Comparison of ENCODE assay signal across 16 cellular contexts in genomic region chr10:43384252-43385221, GRCh38. TPM values are rescaled to one million over a fixed set of nuclear protein-coding genes. Genes with fewer than 3 reads are reported as not detected.
DNase-seq lines count a peak whose midpoint lies in the region; ATAC-seq and TF ChIP-seq lines count a peak whose summit lies in the region.
"Had no signal": no experiment of that assay in that cellular context is flagged by ENCODE, and none has a peak within 500 bp of the region (broad histone marks: within the 10 kb centered on the region; RNA-seq: fewer than 3 reads in every experiment).

No MANE protein-coding gene starts in this region.

- peak in 1 of 5 donors; percentile 28 for DNase-seq in CD8-positive, alpha-beta memory T cell
- DNase-seq in GM23338 (ENCODE audit: low spot score) (no peak), mesenchymal stem cell (no peak), SKM-1 treated with dmso at 0.1 percent for 144 hours (lab: John Stamatoyannopoulos, UW; ENCODE audit: unreplicated experiment) (no peak), HCEC 1CT (no peak), hepatocyte (ENCODE audit: low spot score) (no peak)
- no peak for DNase-seq in activated naive CD8-positive, alpha-beta T cell treated with anti-CD3 and anti-CD28 coated beads, Interleukin-2, amount 50 U/mL, for 24 hours
- no peak for DNase-seq in stimulated activated CD4-positive, alpha-beta T cell treated with anti-CD3 and anti-CD28 coated beads, Interleukin-12 subunit alpha, Interleukin-12 subunit beta, amount 100 ng/mL, for 4 hours
- DNase-seq: activated CD4-positive, alpha-beta T cell treated with anti-CD3 and anti-CD28 coated beads for 1 hour; NCI-H1436 treated with DMSO at 0.1 percent for 48 hours; OCI-M1 had no signal

- H3K36me3 ChIP-seq in CD8-positive, alpha-beta memory T cell (ENCODE audit: insufficient read depth, low read length) = peaks cover 33% of the 10 kb centered on the region
- H3K36me3 ChIP-seq in GM23338 (ENCODE audit: insufficient read depth) (peaks cover 42% of the 10 kb centered on the region), mesenchymal stem cell (ENCODE audit: control insufficient read depth in 1 of 2, insufficient read depth in 2 of 2, low read depth in 1 of 2, low read length in 2 of 2) (peaks cover 28 to 55% of the 10 kb centered on the region in 2 experiments), hepatocyte (replicated peaks; ENCODE audit: insufficient read depth, low read depth) (peaks cover 5% of the 10 kb centered on the region)

- no peak overlapping the region for H3K4me2 ChIP-seq in GM23338
- H3K4me2 ChIP-seq in mesenchymal stem cell (ENCODE audit: low read length, poor library complexity, severe bottlenecking) = no peak overlapping the region
- no peak overlapping the region for H3K4me2 ChIP-seq in hepatocyte

- no peak overlapping the region for H3K14ac ChIP-seq in mesenchymal stem cell (ENCODE audit: low read length in 2 of 2)

- H2BK120ac ChIP-seq in mesenchymal stem cell (ENCODE audit: low read depth, low read length) = no peak overlapping the region

- 92% methylated on average over 9 of the region's 10 CpGs for WGBS in mesenchymal stem cell
- WGBS in hepatocyte (ENCODE audit: low lambda C conversion rate, missing lambda C conversion rate) = 96% methylated on average over 10 of the region's 10 CpGs

- peaks cover 28 to 60% (median 38%) of the 10 kb centered on the region in 3 donors for H3K4me1 Mint-ChIP-seq in CD8-positive, alpha-beta memory T cell
- peaks cover 1% of the 10 kb centered on the region; the same call in 1 of the 3 replicates for H3K4me1 Mint-ChIP-seq in GM23338
- H3K4me1 Mint-ChIP-seq in activated naive CD8-positive, alpha-beta T cell treated with anti-CD3 and anti-CD28 coated beads, Interleukin-2, amount 50 U/mL, for 24 hours = peaks cover 22% of the 10 kb centered on the region

- no peak overlapping the region for H2BK12ac ChIP-seq in mesenchymal stem cell (ENCODE audit: low read length in 2 of 2)

- peak; percentile 51 for ATAC-seq in GM23338
- ATAC-seq in activated naive CD8-positive, alpha-beta T cell treated with anti-CD3 and anti-CD28 coated beads, Interleukin-2, amount 50 U/mL, for 24 hours = peak; percentile 18

- H3K4me3 Mint-ChIP-seq in CD8-positive, alpha-beta memory T cell = no peak overlapping the region
- no peak overlapping the region for H3K4me3 Mint-ChIP-seq in GM23338
- H3K4me3 Mint-ChIP-seq in activated naive CD8-positive, alpha-beta T cell treated with anti-CD3 and anti-CD28 coated beads, Interleukin-2, amount 50 U/mL, for 24 hours = no peak overlapping the region

- peaks cover 7 to 47% (median 22%) of the 10 kb centered on the region in 3 donors for H3K36me3 Mint-ChIP-seq in CD8-positive, alpha-beta memory T cell
- H3K36me3 Mint-ChIP-seq in GM23338 (ENCODE audit: low read depth) = peaks cover 42% of the 10 kb centered on the region
- H3K36me3 Mint-ChIP-seq in activated naive CD8-positive, alpha-beta T cell treated with anti-CD3 and anti-CD28 coated beads, Interleukin-2, amount 50 U/mL, for 24 hours (ENCODE audit: low read depth) = peaks cover 42% of the 10 kb centered on the region

- no peak overlapping the region for H2BK15ac ChIP-seq in mesenchymal stem cell (ENCODE audit: low read depth, poor library complexity, severe bottlenecking)

- no peak overlapping the region for H3K18ac ChIP-seq in mesenchymal stem cell (ENCODE audit: low read depth in 1 of 2, low read length in 2 of 2)

- peaks cover 19% of the 10 kb centered on the region for H3K79me1 ChIP-seq in mesenchymal stem cell (replicated peaks; ENCODE audit: low read length, poor library complexity, severe bottlenecking)

- H3K27ac ChIP-seq in CD8-positive, alpha-beta memory T cell (ENCODE audit: low read depth, low read length) = no peak overlapping the region
- H3K27ac ChIP-seq in GM23338 (ENCODE audit: low read depth) (no peak overlapping the region), mesenchymal stem cell (ENCODE audit: low read length, poor library complexity, severe bottlenecking) (no peak overlapping the region), hepatocyte (no peak overlapping the region)
- H3K27ac ChIP-seq: ascending aorta, tibial nerve had no signal

- peaks cover 16% of the 10 kb centered on the region for H3K4me1 ChIP-seq in CD8-positive, alpha-beta memory T cell (ENCODE audit: insufficient read depth, low read length)
- H3K4me1 ChIP-seq in GM23338 (ENCODE audit: insufficient read depth) (no peaks in the 10 kb centered on the region), mesenchymal stem cell (ENCODE audit: control insufficient read depth, insufficient read depth, low read depth, low read length) (peaks cover 7% of the 10 kb centered on the region), hepatocyte (ENCODE audit: insufficient read depth) (no peaks in the 10 kb centered on the region)
- H3K4me1 ChIP-seq: ascending aorta had no signal

- no peaks in the 10 kb centered on the region for H3K9me3 ChIP-seq in CD8-positive, alpha-beta memory T cell (ENCODE audit: low read length)
- H3K9me3 ChIP-seq in mesenchymal stem cell (ENCODE audit: control insufficient read depth, low read length) = no peaks in the 10 kb centered on the region
- no peaks in the 10 kb centered on the region for H3K9me3 ChIP-seq in hepatocyte (ENCODE audit: low read depth)
- H3K9me3 ChIP-seq: ascending aorta, tibial nerve had no signal

- TF ChIP-seq CTCF in GM23338 (conservative IDR thresholded peaks at IDR 0.05; ENCODE audit: low read depth in 2 of 2) (no peak), hepatocyte (IDR thresholded peaks at IDR 0.05; ENCODE audit: poor library complexity) (no peak)

- peak overlapping the region; percentile 11 for H4K91ac ChIP-seq in mesenchymal stem cell (ENCODE audit: low read length)

- CTCF ChIA-PET in CD8-positive, alpha-beta memory T cell (lab: Charles Lee) = interaction anchor here (0.8 to 1.4 kb wide), 3 partner anchors 11 to 119 kb away, joined by 3 to 5 read pairs (median 3); no protein-coding TSS in a partner anchor

- no peaks in the 10 kb centered on the region for H3K9me2 ChIP-seq in GM23338 (ENCODE audit: insufficient read depth)
- no peaks in the 10 kb centered on the region for H3K9me2 ChIP-seq in hepatocyte (replicated peaks; ENCODE audit: insufficient read depth)

- no peak overlapping the region for H2BK5ac ChIP-seq in mesenchymal stem cell (ENCODE audit: low read depth, low read length, poor library complexity, severe bottlenecking)

- H2AFZ ChIP-seq in GM23338 (no peak overlapping the region), mesenchymal stem cell (ENCODE audit: low read depth, low read length) (no peak overlapping the region), hepatocyte (no peak overlapping the region)

- H2AK5ac ChIP-seq in mesenchymal stem cell (ENCODE audit: low read length, severe bottlenecking) = no peak overlapping the region

- H3K23ac ChIP-seq in mesenchymal stem cell (ENCODE audit: low read length in 2 of 2) = no peak overlapping the region

- H3K79me2 ChIP-seq in GM23338 (replicated peaks; ENCODE audit: insufficient read depth) (peaks cover 23% of the 10 kb centered on the region), hepatocyte (peaks cover 26% of the 10 kb centered on the region)

- H3K27ac Mint-ChIP-seq in CD8-positive, alpha-beta memory T cell = peak overlapping the region; percentile 47 to 93 (median 78)
- H3K27ac Mint-ChIP-seq in GM23338 = no peak overlapping the region; the same call in 1 of the 2 replicates
- peak overlapping the region; percentile 64 for H3K27ac Mint-ChIP-seq in activated naive CD8-positive, alpha-beta T cell treated with anti-CD3 and anti-CD28 coated beads, Interleukin-2, amount 50 U/mL, for 24 hours

- no peak overlapping the region for H3K4ac ChIP-seq in mesenchymal stem cell (ENCODE audit: low read depth in 1 of 2, low read length in 2 of 2)

- no peak overlapping the region for H3K4me3 ChIP-seq in CD8-positive, alpha-beta memory T cell (ENCODE audit: low read length)
- H3K4me3 ChIP-seq in GM23338 = no peak overlapping the region
- no peak overlapping the region for H3K4me3 ChIP-seq in mesenchymal stem cell (ENCODE audit: insufficient read depth in 1 of 2, low read depth in 1 of 2, low read length in 2 of 2)
- no peak overlapping the region for H3K4me3 ChIP-seq in hepatocyte
- H3K4me3 ChIP-seq: ascending aorta, tibial nerve had no signal

- H3K27me3 Mint-ChIP-seq in CD8-positive, alpha-beta memory T cell = peaks cover 0 to 3% of the 10 kb centered on the region in 2 donors
- peaks cover 14% of the 10 kb centered on the region for H3K27me3 Mint-ChIP-seq in GM23338 (ENCODE audit: insufficient read depth, low read depth, poor library complexity)
- no peaks in the 10 kb centered on the region for H3K27me3 Mint-ChIP-seq in activated naive CD8-positive, alpha-beta T cell treated with anti-CD3 and anti-CD28 coated beads, Interleukin-2, amount 50 U/mL, for 24 hours

- H4K8ac ChIP-seq in mesenchymal stem cell (ENCODE audit: low read length) = peak overlapping the region; percentile 46

- H3K9ac ChIP-seq in mesenchymal stem cell (ENCODE audit: low read length) = no peak overlapping the region

- H3F3A ChIP-seq in GM23338 (replicated peaks; ENCODE audit: low read depth) = peaks cover 42% of the 10 kb centered on the region

- H3K27me3 ChIP-seq in CD8-positive, alpha-beta memory T cell (ENCODE audit: insufficient read depth, low read length, poor library complexity, severe bottlenecking) = no peaks in the 10 kb centered on the region
- H3K27me3 ChIP-seq in GM23338 (ENCODE audit: insufficient read depth) (no peaks in the 10 kb centered on the region), mesenchymal stem cell (ENCODE audit: control insufficient read depth in 1 of 2, insufficient read depth in 1 of 2, low read length in 2 of 2) (no peaks in the 10 kb centered on the region), hepatocyte (no peaks in the 10 kb centered on the region)
- H3K27me3 ChIP-seq: ascending aorta, tibial nerve had no signal

- POLR2A ChIA-PET in CD8-positive, alpha-beta memory T cell (lab: Charles Lee) = interaction anchor here (0.6 kb wide), 1 partner anchor 20 kb away, joined by 4 read pairs; no protein-coding TSS in a partner anchor

- peaks cover 36% of the 10 kb centered on the region for H4K20me1 ChIP-seq in GM23338 (replicated peaks; ENCODE audit: insufficient read depth)
- H4K20me1 ChIP-seq in hepatocyte (ENCODE audit: insufficient read depth, poor library complexity, severe bottlenecking) = peaks cover 36% of the 10 kb centered on the region

- H3K9me3 Mint-ChIP-seq in CD8-positive, alpha-beta memory T cell = no peaks in the 10 kb centered on the region
- no peaks in the 10 kb centered on the region; the same call in 2 of the 3 replicates for H3K9me3 Mint-ChIP-seq in GM23338
- no peaks in the 10 kb centered on the region for H3K9me3 Mint-ChIP-seq in activated naive CD8-positive, alpha-beta T cell treated with anti-CD3 and anti-CD28 coated beads, Interleukin-2, amount 50 U/mL, for 24 hours

RNA-seq across cellular contexts. Expression of gene FXYD4, which starts 13.1 kb away (rescaled TPM):
- total RNA-seq in CD8-positive, alpha-beta memory T cell = not detected
- not detected for polyA plus RNA-seq in CD8-positive, alpha-beta memory T cell
- not detected in 2 replicates for total RNA-seq in GM23338 (2014; rRNA removed; shearing (Covaris generic))
- polyA plus RNA-seq in GM23338 (2016; fragmentation: Nextera tagmentation; extraction: Ambion mirVana) (not detected in 2 replicates), hepatocyte (0.19 and 4.8 TPM in 2 replicates)
- not detected for polyA plus RNA-seq in mesenchymal stem cell (2013, experiment 1 of 2)
- not detected for polyA plus RNA-seq in mesenchymal stem cell (2013, experiment 2 of 2)
- total RNA-seq in hepatocyte = 0.80 TPM in 1 of 2 replicates, not detected in the other
- total RNA-seq: ascending aorta, kidney epithelial cell, osteoblast, tibial nerve had no signal
- polyA plus RNA-seq: esophagus had no signal

RNA-seq across cellular contexts. Expression of gene HNRNPF, which starts 24.4 kb away (rescaled TPM):
- total RNA-seq in CD8-positive, alpha-beta memory T cell = 100 to 1,000 TPM; 562 to 566 TPM
- polyA plus RNA-seq in CD8-positive, alpha-beta memory T cell = 261 TPM
- total RNA-seq in GM23338 (2014; rRNA removed; shearing (Covaris generic)) = 346 and 378 TPM in 2 replicates
- 197 and 210 TPM in 2 replicates for polyA plus RNA-seq in GM23338 (2016; fragmentation: Nextera tagmentation; extraction: Ambion mirVana)
- 115 TPM for polyA plus RNA-seq in mesenchymal stem cell (2013, experiment 1 of 2)
- 117 TPM for polyA plus RNA-seq in mesenchymal stem cell (2013, experiment 2 of 2)
- 186 and 217 TPM in 2 replicates for total RNA-seq in hepatocyte
- 117 and 134 TPM in 2 replicates for polyA plus RNA-seq in hepatocyte

RNA-seq across cellular contexts. Expression of gene ZNF487, which starts 52.4 kb away (rescaled TPM):
- total RNA-seq in CD8-positive, alpha-beta memory T cell = 1 to 10 TPM; 1.5 to 4.2 TPM
- 7.9 TPM for polyA plus RNA-seq in CD8-positive, alpha-beta memory T cell
- 1.0 and 4.6 TPM in 2 replicates for total RNA-seq in GM23338 (2014; rRNA removed; shearing (Covaris generic))
- polyA plus RNA-seq in GM23338 (2016; fragmentation: Nextera tagmentation; extraction: Ambion mirVana) = 2.5 and 2.9 TPM in 2 replicates
- 3.1 TPM for polyA plus RNA-seq in mesenchymal stem cell (2013, experiment 1 of 2)
- 3.3 TPM for polyA plus RNA-seq in mesenchymal stem cell (2013, experiment 2 of 2)
- total RNA-seq in hepatocyte = 8.1 and 9.3 TPM in 2 replicates
- polyA plus RNA-seq in hepatocyte = 5.6 and 8.9 TPM in 2 replicates
